10 cellular contexts compared by ENCODE assay signal in the genomic region with DNA sequence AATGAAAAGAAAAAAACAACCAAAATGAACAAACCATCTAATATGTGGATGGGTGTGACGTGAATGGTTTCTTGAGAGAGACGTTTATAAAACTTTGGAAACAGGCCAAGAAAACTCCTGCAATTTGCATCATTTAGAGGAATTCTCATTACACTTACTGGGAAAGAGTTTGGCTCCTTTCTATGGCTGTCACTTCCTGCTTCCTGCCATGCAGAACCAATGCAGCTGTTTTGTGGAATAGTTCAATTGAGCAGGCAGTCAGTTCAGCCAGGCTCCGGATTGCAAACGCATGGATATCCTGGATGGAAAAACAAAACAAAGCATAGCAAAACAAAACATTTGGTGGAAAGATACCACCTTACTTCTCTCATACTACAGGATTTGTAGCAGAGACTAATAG. TPM values are rescaled to one million over a fixed set of nuclear protein-coding genes. Genes with fewer than 3 reads are reported as not detected.
DNase-seq lines count a peak whose midpoint lies in the region; ATAC-seq and TF ChIP-seq lines count a peak whose summit lies in the region.
"Had no signal": no experiment of that assay in that cellular context is flagged by ENCODE, and none has a peak within 500 bp of the region (broad histone marks: within the 10 kb centered on the region; RNA-seq: fewer than 3 reads in every experiment).

No MANE protein-coding gene starts in this region.

- TF ChIP-seq RAD21 in IMR-90 (IDR thresholded peaks at IDR 0.05; ENCODE audit: low read length) = no peak

- H2AK9ac ChIP-seq in IMR-90 (replicated peaks; ENCODE audit: low read depth, low read length, poor library complexity) = no peak overlapping the region

- ATAC-seq in IMR-90 (ENCODE audit: low read depth) (peak; percentile 35; the same call in 1 of the 2 replicates), esophagus mucosa (peak; percentile 23), HG02885 (IDR thresholded peaks at IDR 0.05; ENCODE audit: poor library complexity, unreplicated experiment) (no peak)

- H3K14ac ChIP-seq in IMR-90 (replicated peaks; ENCODE audit: low read depth, low read length) = no peak overlapping the region

- H3K79me1 ChIP-seq in IMR-90 (ENCODE audit: low read depth in 1 of 2, low read length in 2 of 2) = no peaks in the 10 kb centered on the region; a peak in 1 of 4 replicates

- no peak overlapping the region for H4K91ac ChIP-seq in IMR-90 (ENCODE audit: insufficient read depth, low read depth, low read length)

- H4K8ac ChIP-seq in IMR-90 (ENCODE audit: low read depth in 2 of 2, low read length in 2 of 2) = no peak overlapping the region

- WGBS in IMR-90 (ENCODE audit: extremely low coverage in 2 of 2, insufficient read length in 1 of 2), 2 experiments = no CpG with 5 or more reads among the region's 4 CpGs

- no peak overlapping the region for H3K23ac ChIP-seq in IMR-90 (ENCODE audit: low read depth, low read length)

- 0 out of 2 replicates have a peak, but pooled peaks cover 2% of the 10 kb centered on the region for H3K36me3 ChIP-seq in IMR-90 (ENCODE audit: control insufficient read depth, insufficient read depth, low read length)
- peaks cover 32% of the 10 kb centered on the region for H3K36me3 ChIP-seq in effector memory CD4-positive, alpha-beta T cell (ENCODE audit: control insufficient read depth, insufficient read depth, low read length)

- H4K5ac ChIP-seq in IMR-90 (ENCODE audit: low read depth, low read length) = no peak overlapping the region

- no peak overlapping the region for H3K18ac ChIP-seq in IMR-90 (ENCODE audit: low read depth, low read length)

- H3K9me1 ChIP-seq in IMR-90 (ENCODE audit: insufficient read depth, low read length) = no peaks in the 10 kb centered on the region

- DNase-seq in IMR-90 (peak; percentile 30), left kidney (ENCODE audit: low read depth, low spot score) (peak; percentile 61), posterior cingulate gyrus (no peak), NCI-H2171 treated with DMSO at 0.1 percent for 48 hours (lab: John Stamatoyannopoulos, UW) (no peak)
- no peak for DNase-seq in effector memory CD4-positive, alpha-beta T cell
- DNase-seq: DND-41; stimulated activated CD8-positive, alpha-beta memory T cell treated with anti-CD3 and anti-CD28 coated beads, Interleukin-4, amount 100 ng/mL, for 48 hours had no signal

- no peak overlapping the region for H2BK15ac ChIP-seq in IMR-90 (ENCODE audit: low read depth, low read length)

- no peak for TF ChIP-seq CTCF in IMR-90 (conservative IDR thresholded peaks at IDR 0.05; ENCODE audit: low read depth, low read length)

- no peaks in the 10 kb centered on the region for H3K4me1 ChIP-seq in IMR-90 (ENCODE audit: control insufficient read depth, insufficient read depth, low read length)
- H3K4me1 ChIP-seq in effector memory CD4-positive, alpha-beta T cell (ENCODE audit: control insufficient read depth, insufficient read depth, low read length, poor library complexity, severe bottlenecking) = no peaks in the 10 kb centered on the region

- H3K4me3 ChIP-seq in IMR-90 (ENCODE audit: insufficient read depth, low read depth, low read length) (no peak overlapping the region), skin epidermis (no peak overlapping the region)
- no peak overlapping the region for H3K4me3 ChIP-seq in effector memory CD4-positive, alpha-beta T cell (ENCODE audit: insufficient read depth, low read depth, low read length, poor library complexity, severe bottlenecking)

- POLR2A ChIA-PET in IMR-90 (lab: Charles Lee; ENCODE audit: unreplicated experiment) = no interaction called here

- dilution Hi-C loops in IMR-90 (cut with HindIII; ENCODE audit: low sequenced_read_pairs, unreplicated experiment) = no loop called here

- no peak for TF ChIP-seq POLR2A in IMR-90 (IDR thresholded peaks at IDR 0.05; ENCODE audit: low read depth, low read length)

- H3K4ac ChIP-seq in IMR-90 (ENCODE audit: low read depth, low read length) = no peak overlapping the region

- H2AFZ ChIP-seq in IMR-90 (replicated peaks; ENCODE audit: low read length, poor library complexity) = no peak overlapping the region

- H3K27ac ChIP-seq in IMR-90 (ENCODE audit: insufficient read depth, low read length) (no peak overlapping the region), skin epidermis (peak overlapping the region in 12 of 21 experiments; percentile 14 to 80 (median 68))
- no peak overlapping the region for H3K27ac ChIP-seq in effector memory CD4-positive, alpha-beta T cell (ENCODE audit: insufficient read depth, low read length, poor library complexity, severe bottlenecking)

- no TSS peak for BruUV-seq in IMR-90 (replicated peaks; lab: Mats Ljungman, UMichigan)

- H3K27me3 ChIP-seq in IMR-90 (ENCODE audit: control insufficient read depth, insufficient read depth, low read length) = no peaks in the 10 kb centered on the region
- H3K27me3 ChIP-seq in effector memory CD4-positive, alpha-beta T cell (replicated peaks; ENCODE audit: control insufficient read depth, insufficient read depth, low read length, poor library complexity, severe bottlenecking) = no peaks in the 10 kb centered on the region

- H2BK20ac ChIP-seq in IMR-90 (ENCODE audit: low read depth, low read length) = no peak overlapping the region

- no peaks in the 10 kb centered on the region for H4K20me1 ChIP-seq in IMR-90 (ENCODE audit: insufficient read depth, low read length)

- no peak overlapping the region for H3K4me2 ChIP-seq in IMR-90 (ENCODE audit: low read depth, low read length)

- H2AK5ac ChIP-seq in IMR-90 (ENCODE audit: low read depth, low read length) = no peak overlapping the region

- no peak overlapping the region for H2BK5ac ChIP-seq in IMR-90 (ENCODE audit: low read depth, low read length, poor library complexity, severe bottlenecking)

- no peak overlapping the region for H2BK120ac ChIP-seq in IMR-90 (ENCODE audit: low read depth, low read length)

- no peak overlapping the region for H3K56ac ChIP-seq in IMR-90 (ENCODE audit: extremely low read depth, insufficient read depth, low read length)

- H3K9me3 ChIP-seq in IMR-90 (ENCODE audit: control insufficient read depth, insufficient read depth, low read length) = no peaks in the 10 kb centered on the region
- H3K9me3 ChIP-seq in effector memory CD4-positive, alpha-beta T cell (ENCODE audit: control insufficient read depth, low read length) = no peaks in the 10 kb centered on the region

- intact Hi-C loops in IMR-90 (cut with micrococcal nuclease) (no loop called here), posterior cingulate gyrus (cut with DNase I) (no loop called here)

- in situ Hi-C loops in IMR-90 (cut with MboI; ENCODE audit: low sequenced_read_pairs) = no loop called here

- no peak overlapping the region for H3K9ac ChIP-seq in IMR-90 (ENCODE audit: low read depth, low read length)

- CTCF ChIA-PET in IMR-90 (lab: Yijun Ruan, JAX) = interaction anchor here (0.9 kb wide), 1 partner anchor 22 kb away, joined by 4 read pairs; no protein-coding TSS in a partner anchor

TF ChIP-seq in IMR-90, 13 proteins besides CTCF, POLR2A, EP300 and RAD21:
- no peak for TF ChIP-seq MAFK (IDR thresholded peaks at IDR 0.05; ENCODE audit: low read depth, low read length)
- TF ChIP-seq, protein P1, sequence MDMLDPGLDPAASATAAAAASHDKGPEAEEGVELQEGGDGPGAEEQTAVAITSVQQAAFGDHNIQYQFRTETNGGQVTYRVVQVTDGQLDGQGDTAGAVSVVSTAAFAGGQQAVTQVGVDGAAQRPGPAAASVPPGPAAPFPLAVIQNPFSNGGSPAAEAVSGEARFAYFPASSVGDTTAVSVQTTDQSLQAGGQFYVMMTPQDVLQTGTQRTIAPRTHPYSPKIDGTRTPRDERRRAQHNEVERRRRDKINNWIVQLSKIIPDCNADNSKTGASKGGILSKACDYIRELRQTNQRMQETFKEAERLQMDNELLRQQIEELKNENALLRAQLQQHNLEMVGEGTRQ (IDR thresholded peaks at IDR 0.05; ENCODE audit: low read depth, low read length) = no peak
- TF ChIP-seq, protein P2, sequence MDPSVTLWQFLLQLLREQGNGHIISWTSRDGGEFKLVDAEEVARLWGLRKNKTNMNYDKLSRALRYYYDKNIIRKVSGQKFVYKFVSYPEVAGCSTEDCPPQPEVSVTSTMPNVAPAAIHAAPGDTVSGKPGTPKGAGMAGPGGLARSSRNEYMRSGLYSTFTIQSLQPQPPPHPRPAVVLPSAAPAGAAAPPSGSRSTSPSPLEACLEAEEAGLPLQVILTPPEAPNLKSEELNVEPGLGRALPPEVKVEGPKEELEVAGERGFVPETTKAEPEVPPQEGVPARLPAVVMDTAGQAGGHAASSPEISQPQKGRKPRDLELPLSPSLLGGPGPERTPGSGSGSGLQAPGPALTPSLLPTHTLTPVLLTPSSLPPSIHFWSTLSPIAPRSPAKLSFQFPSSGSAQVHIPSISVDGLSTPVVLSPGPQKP (IDR thresholded peaks at IDR 0.05; ENCODE audit: borderline replicate concordance, low read depth, low read length) = no peak
- TF ChIP-seq CEBPB (IDR thresholded peaks at IDR 0.05; ENCODE audit: low read depth, low read length) = no peak
- no peak for TF ChIP-seq RFX5 (IDR thresholded peaks at IDR 0.05; ENCODE audit: low read depth, low read length)
- no peak for TF ChIP-seq FOS (IDR thresholded peaks at IDR 0.05; ENCODE audit: low read depth, low read length)
- no peak for TF ChIP-seq CHD1 (IDR thresholded peaks at IDR 0.05; ENCODE audit: low read depth, low read length)
- TF ChIP-seq MAZ (IDR thresholded peaks at IDR 0.05; ENCODE audit: borderline replicate concordance, low read depth, low read length) = no peak
- TF ChIP-seq SMC3 (IDR thresholded peaks at IDR 0.05; ENCODE audit: low read depth, low read length) = no peak
- TF ChIP-seq RCOR1 (IDR thresholded peaks at IDR 0.05; ENCODE audit: insufficient replicate concordance, low read length) = no peak
- TF ChIP-seq NFE2L2 (IDR thresholded peaks at IDR 0.05; ENCODE audit: low read depth, low read length) = no peak

RNA-seq across cellular contexts. Expression of a gene that starts 36.6 kb away (rescaled TPM):
- total RNA-seq in IMR-90 (2012; rRNA removed) = 36.4 and 41.2 TPM in 2 replicates
- polyA plus RNA-seq in IMR-90 (2012; rRNA removed) = 11.4 and 13.2 TPM in 2 replicates
- polyA plus RNA-seq in IMR-90 (2012; cell fraction: cytosol; rRNA removed) = 3.6 and 7.3 TPM in 2 replicates
- polyA plus RNA-seq in IMR-90 (2012; cell fraction: nucleus; rRNA removed; ENCODE audit: low replicate concordance) = 4.0 and 18.8 TPM in 2 replicates
- 24.4 TPM for total RNA-seq in esophagus mucosa

RNA-seq across cellular contexts. Expression of a gene that starts 36.7 kb away (rescaled TPM):
- total RNA-seq in IMR-90 (2012; rRNA removed) (67.0 and 80.5 TPM in 2 replicates), esophagus mucosa (19.6 TPM)
- 12.6 and 15.2 TPM in 2 replicates for polyA plus RNA-seq in IMR-90 (2012; rRNA removed)
- 2.0 and 2.9 TPM in 2 replicates for polyA plus RNA-seq in IMR-90 (2012; cell fraction: cytosol; rRNA removed)
- 1.2 and 10.2 TPM in 2 replicates for polyA plus RNA-seq in IMR-90 (2012; cell fraction: nucleus; rRNA removed; ENCODE audit: low replicate concordance)

Comparison
In these comparisons a context has a peak if more than half of its experiments do, and no peak if none do; other contexts are left out.
1. DNase-seq: peak in IMR-90 (single experiment) and left kidney (single experiment); none in effector memory CD4-positive, alpha-beta T cell (0 of 3), posterior cingulate gyrus (0 of 10) and NCI-H2171 treated with DMSO at 0.1 percent for 48 hours (single experiment).
2. H3K27ac ChIP-seq: peak in skin epidermis (12 of 21); none in IMR-90 (single experiment) and effector memory CD4-positive, alpha-beta T cell (single experiment).